ENCODE assay signal across 16 cellular contexts in the genomic region with DNA sequence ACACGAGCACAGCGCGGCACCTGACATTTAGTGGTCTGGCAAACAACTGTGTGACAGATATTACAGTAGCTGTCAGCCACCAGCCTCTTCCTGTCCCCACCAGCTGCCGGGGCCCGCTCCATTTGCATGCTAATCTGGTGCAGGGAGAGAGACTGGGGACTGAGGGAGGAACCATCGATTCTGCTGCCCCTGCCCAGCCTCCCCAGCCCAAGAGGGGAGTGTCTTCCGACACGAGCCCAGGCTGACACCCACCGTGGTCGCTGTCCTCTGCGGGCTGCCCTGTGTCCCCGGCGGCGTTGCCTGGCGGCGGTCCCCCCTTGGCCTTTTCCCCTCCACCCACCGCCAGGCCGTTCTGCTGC. TPM values are rescaled to one million over a fixed set of nuclear protein-coding genes. Genes with fewer than 3 reads are reported as not detected.
DNase-seq lines count a peak whose midpoint lies in the region; ATAC-seq and TF ChIP-seq lines count a peak whose summit lies in the region.
"Had no signal": no experiment of that assay in that cellular context is flagged by ENCODE, and none has a peak within 500 bp of the region (broad histone marks: within the 10 kb centered on the region; RNA-seq: fewer than 3 reads in every experiment).

No MANE protein-coding gene starts in this region.

- H3K27ac Mint-ChIP-seq in T-helper 17 cell: no peak overlapping the region
- H3K27ac Mint-ChIP-seq: activated naive CD4-positive, alpha-beta T cell treated with anti-CD3 and anti-CD28 coated beads, Interleukin-2, amount 50 U/mL, for 24 hours had no signal

- no peak overlapping the region for H3K4me3 ChIP-seq in endocrine pancreas (ENCODE audit: control insufficient read depth, insufficient read depth, low read length)
- H3K4me3 ChIP-seq in foreskin fibroblast (ENCODE audit: low read depth in 1 of 2, low read length in 2 of 2): no peak overlapping the region
- H3K4me3 ChIP-seq: lung, pancreas, upper lobe of right lung had no signal

- TF ChIP-seq CTCF in foreskin fibroblast (IDR thresholded peaks at IDR 0.05; ENCODE audit: low read depth, low read length): no peak

- H3K9me3 ChIP-seq in endocrine pancreas (ENCODE audit: control insufficient read depth, low read length) (no peaks in the 10 kb centered on the region), T-helper 17 cell (ENCODE audit: control insufficient read depth, low read length, poor library complexity, severe bottlenecking) (no peaks in the 10 kb centered on the region)
- H3K9me3 ChIP-seq: pancreas, upper lobe of right lung had no signal

- no peaks in the 10 kb centered on the region for H3K27me3 ChIP-seq in endocrine pancreas (ENCODE audit: control insufficient read depth, insufficient read depth, low read length)
- H3K27me3 ChIP-seq: pancreas, upper lobe of right lung had no signal

- no peaks in the 10 kb centered on the region for H3K36me3 ChIP-seq in endocrine pancreas (ENCODE audit: control insufficient read depth, insufficient read depth, low read length)

- peaks cover 7% of the 10 kb centered on the region for H3K36me3 Mint-ChIP-seq in T-helper 17 cell (ENCODE audit: low read depth)

- DNase-seq in NCI-H748 treated with DMSO at 0.1 percent for 48 hours (lab: John Stamatoyannopoulos, UW) (peak; percentile 76), NCI-H748 (lab: John Stamatoyannopoulos, UW; ENCODE audit: unreplicated experiment) (no peak), NCI-H82 (lab: John Stamatoyannopoulos, UW) (peak; percentile 90), foreskin fibroblast (no peak), T-helper 17 cell (no peak)
- DNase-seq in activated naive CD4-positive, alpha-beta T cell treated with Interleukin-2 at 50 U/mL for 16 hours: no peak
- DNase-seq: DND-41; H9; hippocampal formation; stimulated activated CD4-positive, alpha-beta T cell treated with anti-CD3 and anti-CD28 coated beads, Interleukin-12 subunit alpha, Interleukin-12 subunit beta, amount 100 ng/mL, for 4 hours; upper lobe of right lung had no signal

- peak overlapping the region; percentile 20 for H3K27ac ChIP-seq in temporal lobe (ENCODE audit: low read depth, low read length)
- H3K27ac ChIP-seq: pancreas, upper lobe of right lung had no signal

- no peaks in the 10 kb centered on the region for H3K27me3 Mint-ChIP-seq in T-helper 17 cell
- H3K27me3 Mint-ChIP-seq: activated naive CD4-positive, alpha-beta T cell treated with anti-CD3 and anti-CD28 coated beads, Interleukin-2, amount 50 U/mL, for 24 hours had no signal

- ATAC-seq in T-helper 17 cell: no peak
- ATAC-seq: upper lobe of right lung had no signal

- H3K4me1 ChIP-seq in endocrine pancreas (ENCODE audit: control insufficient read depth, insufficient read depth, low read length): no peaks in the 10 kb centered on the region
- H3K4me1 ChIP-seq: pancreas had no signal

- H3K4me3 Mint-ChIP-seq in T-helper 17 cell: no peak overlapping the region
- H3K4me3 Mint-ChIP-seq: activated naive CD4-positive, alpha-beta T cell treated with anti-CD3 and anti-CD28 coated beads, Interleukin-2, amount 50 U/mL, for 24 hours had no signal

- peaks cover 14% of the 10 kb centered on the region for H3K4me1 Mint-ChIP-seq in T-helper 17 cell

- peak overlapping the region; percentile 55 for H3K9ac ChIP-seq in endocrine pancreas (ENCODE audit: control insufficient read depth, insufficient read depth, low read length)

RNA-seq across cellular contexts. Expression of gene NDUFAF8, which starts 12.8 kb away (rescaled TPM):
- total RNA-seq in temporal lobe (12.8 TPM), T-helper 17 cell (10 to 100 TPM; 30.6 to 37.0 TPM)

RNA-seq across cellular contexts. Expression of gene TEPSIN, which starts 13.1 kb away (rescaled TPM):
- total RNA-seq in temporal lobe (10.1 TPM), T-helper 17 cell (10 to 100 TPM; 84.1 to 90.9 TPM)

RNA-seq across cellular contexts. Expression of gene CEP131, which starts 29.2 kb away (rescaled TPM):
- 7.9 TPM for total RNA-seq in temporal lobe
- 10 to 100 TPM in 1 of 2 donors, 1 to 10 TPM in 1; 8.2 to 10.5 TPM for total RNA-seq in T-helper 17 cell

RNA-seq across cellular contexts. Expression of gene SLC38A10, which starts 43.2 kb away (rescaled TPM):
- total RNA-seq in temporal lobe (14.8 TPM), T-helper 17 cell (10 to 100 TPM; 59.4 to 98.4 TPM)

Comparison
In these comparisons a context has a peak if more than half of its experiments do, and no peak if none do; other contexts are left out.
1. DNase-seq: peak in NCI-H748 treated with DMSO at 0.1 percent for 48 hours (single experiment) and NCI-H82 (single experiment); none in NCI-H748 (single experiment), foreskin fibroblast (0 of 2), T-helper 17 cell (0 of 3) and activated naive CD4-positive, alpha-beta T cell treated with Interleukin-2 at 50 U/mL for 16 hours (single experiment).